34 cellular contexts compared by ENCODE assay signal in genomic region chr17:31673076-31673475, GRCh38.
"Had no signal": no experiment of that assay in that cellular context is flagged by ENCODE, and none has a peak within 500 bp of the region (broad histone marks: within the 10 kb centered on the region; RNA-seq: fewer than 3 reads in every experiment).

No MANE protein-coding gene starts in this region.

- ATAC-seq: activated naive CD4-positive, alpha-beta T cell treated with anti-CD3 and anti-CD28 coated beads, Interleukin-2, amount 50 U/mL, for 72 hours; activated T-cell treated with anti-CD3 and anti-CD28 coated beads, Interleukin-2, amount 50 U/mL, for 72 hours; effector memory CD8-positive, alpha-beta T cell; left lung; lower lobe of right lung; natural killer cell; stimulated activated effector memory CD8-positive, alpha-beta T cell treated with anti-CD3 and anti-CD28 coated beads, Interleukin-12 subunit alpha, Interleukin-12 subunit beta, amount 100 ng/mL, for 72 hours had no signal

- FAIRE-seq: endothelial cell of umbilical vein, small intestine, TTC549 had no signal

- H3K4me1 ChIP-seq: left lung, lower lobe of right lung had no signal

- H3K4me3 ChIP-seq: ascending aorta, cardiac muscle cell, left lung, lower lobe of right lung, sigmoid colon had no signal

- H3K36me3 Mint-ChIP-seq: brain; natural killer cell; stimulated activated effector memory CD8-positive, alpha-beta T cell treated with anti-CD3 and anti-CD28 coated beads, Interleukin-12 subunit alpha, Interleukin-12 subunit beta, amount 100 ng/mL, for 72 hours; type B pancreatic cell had no signal

- H3K27ac Mint-ChIP-seq: activated T-cell treated with anti-CD3 and anti-CD28 coated beads, Interleukin-2, amount 50 U/mL, for 72 hours; brain; effector memory CD8-positive, alpha-beta T cell; natural killer cell; progenitor cell of endocrine pancreas; stimulated activated effector memory CD8-positive, alpha-beta T cell treated with anti-CD3 and anti-CD28 coated beads, Interleukin-12 subunit alpha, Interleukin-12 subunit beta, amount 100 ng/mL, for 72 hours; stimulated activated naive CD8-positive, alpha-beta T cell treated with anti-CD3 and anti-CD28 coated beads, Interleukin-15, Interleukin-2, amounts not matched to agents 100 ng/mL and 50 ng/mL, for 24 hours; T-helper 1 cell treated with Interleukin-12 subunit alpha and Interleukin-12 subunit beta and Interleukin-4 antibody, amounts not matched to agents 30 μg/mL and 1 μg/mL, for 36 hours; type B pancreatic cell had no signal

- H3K27me3 ChIP-seq: cardiac muscle cell, sigmoid colon had no signal

- H3K27ac ChIP-seq: ascending aorta, cardiac muscle cell, left lung, lower lobe of right lung, sigmoid colon, thoracic aorta, VCaP had no signal

- H3K9me3 ChIP-seq: ascending aorta, left lung, lower lobe of right lung, sigmoid colon, thoracic aorta had no signal

- DNase-seq: activated CD4-positive, alpha-beta T cell treated with anti-CD3 and anti-CD28 coated beads for 4 hours; activated CD4-positive, alpha-beta T cell treated with anti-CD3 and anti-CD28 coated beads, Interleukin-2, amount 50 U/mL, for 4 hours; activated naive CD4-positive, alpha-beta T cell; activated T-cell treated with anti-CD3 and anti-CD28 coated beads for 4 hours; activated T-cell treated with anti-CD3 and anti-CD28 coated beads, Interleukin-2, amount 50 U/mL, for 72 hours; cortex of kidney; effector memory CD8-positive, alpha-beta T cell; foreskin fibroblast; hippocampal formation; immature natural killer cell; kidney glomerular epithelial cell; left lung; lower lobe of right lung; mesenchymal stem cell; natural killer cell; retina; sigmoid colon; small intestine; stimulated activated CD4-positive, alpha-beta T cell treated with anti-CD3 and anti-CD28 coated beads, Interleukin-4, amount 100 ng/mL, for 24 hours; SW 1271; T-helper 9 cell had no signal

- H3K36me3 ChIP-seq: ascending aorta, cardiac muscle cell, left lung, lower lobe of right lung, sigmoid colon, thoracic aorta had no signal

- H3K4me3 Mint-ChIP-seq: activated T-cell treated with anti-CD3 and anti-CD28 coated beads, Interleukin-2, amount 50 U/mL, for 72 hours; brain; effector memory CD8-positive, alpha-beta T cell; immature natural killer cell; natural killer cell; stimulated activated effector memory CD8-positive, alpha-beta T cell treated with anti-CD3 and anti-CD28 coated beads, Interleukin-12 subunit alpha, Interleukin-12 subunit beta, amount 100 ng/mL, for 72 hours; stimulated activated naive CD8-positive, alpha-beta T cell treated with anti-CD3 and anti-CD28 coated beads, Interleukin-15, Interleukin-2, amounts not matched to agents 100 ng/mL and 50 ng/mL, for 24 hours; T-helper 1 cell treated with Interleukin-12 subunit alpha and Interleukin-12 subunit beta and Interleukin-4 antibody, amounts not matched to agents 30 μg/mL and 1 μg/mL, for 36 hours; type B pancreatic cell had no signal

- H3K9me3 Mint-ChIP-seq: effector memory CD8-positive, alpha-beta T cell; natural killer cell; stimulated activated naive CD8-positive, alpha-beta T cell treated with anti-CD3 and anti-CD28 coated beads, Interleukin-15, Interleukin-2, amounts not matched to agents 100 ng/mL and 50 ng/mL, for 24 hours had no signal

- H3K4me1 Mint-ChIP-seq: brain had no signal
